8 cellular contexts compared by ENCODE assay signal in the genomic region with DNA sequence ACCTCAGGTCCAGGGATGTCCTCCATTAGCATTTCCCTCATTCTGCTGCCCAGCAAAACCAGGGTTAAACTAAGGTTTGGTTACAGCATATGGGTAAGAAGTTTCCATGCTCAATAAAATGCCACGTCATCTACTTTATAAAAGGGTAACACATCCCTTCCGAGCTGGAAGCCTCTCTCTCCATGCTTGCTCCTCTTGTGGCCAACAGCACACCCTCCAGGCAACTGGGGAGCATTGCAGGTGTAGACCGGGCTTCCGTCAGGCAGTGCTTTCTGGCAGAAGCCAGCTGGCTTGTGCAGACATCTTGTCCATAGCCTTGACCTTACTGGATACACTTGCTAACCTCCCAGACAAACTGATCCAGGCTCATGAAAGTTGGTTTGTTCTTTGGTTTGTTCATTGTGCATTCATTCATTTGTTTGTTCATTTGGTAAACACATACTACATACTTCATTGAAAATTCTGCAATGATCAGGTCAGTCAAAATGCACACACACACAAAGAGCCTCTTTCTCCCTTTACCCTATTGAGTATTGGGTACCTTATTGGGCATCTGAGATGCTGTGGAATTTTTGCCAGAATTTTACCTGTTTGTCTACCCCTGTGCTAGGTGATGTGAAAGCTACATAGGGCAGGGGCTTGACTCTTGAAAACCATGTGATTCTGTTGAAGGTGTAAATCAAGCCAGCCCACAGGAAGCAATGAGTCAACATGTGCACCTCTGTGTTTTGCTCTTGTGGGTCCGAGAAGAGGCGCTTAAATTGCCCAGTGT.
DNase-seq lines count a peak whose midpoint lies in the region; ATAC-seq lines count a peak whose summit lies in the region.

No MANE protein-coding gene starts in this region.

- H3F3A ChIP-seq in GM23248 (ENCODE audit: insufficient read depth), result no peaks in the 10 kb centered on the region

- no peaks in the 10 kb centered on the region for H3K9me2 ChIP-seq in GM23248 (ENCODE audit: insufficient read depth)

- ATAC-seq in GM19328 (IDR thresholded peaks at IDR 0.05; ENCODE audit: unreplicated experiment), result no peak

- peaks cover 52% of the 10 kb centered on the region for H3K27me3 Mint-ChIP-seq in activated naive CD8-positive, alpha-beta T cell treated with anti-CD3 and anti-CD28 coated beads for 36 hours

- no peaks in the 10 kb centered on the region for H3K36me3 ChIP-seq in GM23248 (ENCODE audit: low read depth)

- H3K9me3 Mint-ChIP-seq in activated naive CD8-positive, alpha-beta T cell treated with anti-CD3 and anti-CD28 coated beads for 36 hours, result peaks cover 3% of the 10 kb centered on the region

- no peak overlapping the region for H3K4me3 Mint-ChIP-seq in activated naive CD8-positive, alpha-beta T cell treated with anti-CD3 and anti-CD28 coated beads for 36 hours

- no peak overlapping the region for H2AFZ ChIP-seq in GM23248

- H3K27ac Mint-ChIP-seq in activated naive CD8-positive, alpha-beta T cell treated with anti-CD3 and anti-CD28 coated beads for 36 hours, result no peak overlapping the region

- in situ Hi-C loops in GM23248 (cut with MboI), result loop anchor here (25.0 kb wide), 1 partner anchor 421 kb away; a partner anchor contains a TSS

- DNase-seq in COR-L47 (lab: John Stamatoyannopoulos, UW) (peak; percentile 57), GM23248 (peak; percentile 73), NCI-H2196 treated with DMSO at 0.1 percent for 48 hours (lab: John Stamatoyannopoulos, UW; ENCODE audit: unreplicated experiment) (peak; percentile 6), hippocampal formation (lab: John Stamatoyannopoulos, UW) (peak; percentile 5 to 20), epidermal melanocyte (ENCODE audit: insufficient read length, low spot score) (no peak)
- DNase-seq in activated naive CD8-positive, alpha-beta T cell treated with anti-CD3 and anti-CD28 coated beads for 36 hours, result peak; percentile 41
- peak; percentile 54 for DNase-seq in stimulated activated CD8-positive, alpha-beta memory T cell treated with anti-CD3 and anti-CD28 coated beads, Interleukin-4, amount 100 ng/mL, for 48 hours

- H3K27me3 ChIP-seq in GM23248 (replicated peaks; ENCODE audit: insufficient read depth), result no peaks in the 10 kb centered on the region

- WGBS in GM23248 (ENCODE audit: low coverage in 1 of 2, low lambda C conversion rate in 2 of 2, missing lambda C conversion rate in 2 of 2), 2 experiments, result 51 to 66% methylated on average over 6 of the region's 6 CpGs

- no peaks in the 10 kb centered on the region for H3K9me3 ChIP-seq in GM23248 (ENCODE audit: low read depth)

- H3K4me2 ChIP-seq in GM23248 (ENCODE audit: unreplicated experiment), result no peak overlapping the region

- no peaks in the 10 kb centered on the region for H3K36me3 Mint-ChIP-seq in activated naive CD8-positive, alpha-beta T cell treated with anti-CD3 and anti-CD28 coated beads for 36 hours

- H3K4me1 ChIP-seq in GM23248 (ENCODE audit: insufficient read depth), result no peaks in the 10 kb centered on the region

- H3K27ac ChIP-seq in GM23248, result no peak overlapping the region

- no peaks in the 10 kb centered on the region for H4K20me1 ChIP-seq in GM23248 (ENCODE audit: insufficient read depth)

- H3K4me3 ChIP-seq in GM23248, result no peak overlapping the region

- no peaks in the 10 kb centered on the region for H3K4me1 Mint-ChIP-seq in activated naive CD8-positive, alpha-beta T cell treated with anti-CD3 and anti-CD28 coated beads for 36 hours

- no peak overlapping the region for H3K9ac ChIP-seq in GM23248

- H3K79me2 ChIP-seq in GM23248 (ENCODE audit: insufficient read depth), result no peaks in the 10 kb centered on the region
